ENCODE assay signal across 16 cellular contexts in genomic region chr22:21030621-21031544, GRCh38. TPM values are rescaled to one million over a fixed set of nuclear protein-coding genes. Genes with fewer than 3 reads are reported as not detected.
"Had no signal": no experiment of that assay in that cellular context is flagged by ENCODE, and none has a peak within 500 bp of the region (broad histone marks: within the 10 kb centered on the region; RNA-seq: fewer than 3 reads in every experiment).

No MANE protein-coding gene starts in this region.

- H3K4me1 ChIP-seq: colonic mucosa had no signal

- H3K9me3 Mint-ChIP-seq: T-helper 1 cell treated with Interleukin-12 subunit alpha and Interleukin-12 subunit beta and Interleukin-4 antibody, amounts not matched to agents 30 μg/mL and 1 μg/mL, for 36 hours had no signal

- ATAC-seq: activated CD4-positive, CD25-positive, alpha-beta regulatory T cell treated with anti-CD3 and anti-CD28 coated beads, Interleukin-2, amount 50 U/mL, for 24 hours had no signal

- DNase-seq: activated naive CD4-positive, alpha-beta T cell treated with anti-CD3 and anti-CD28 coated beads, Interleukin-2, amount 50 U/mL, for 16 hours; activated T-cell treated with anti-CD3 and anti-CD28 coated beads, Interleukin-2, amount 50 U/mL, for 1 hour; anterior cingulate cortex; colonic mucosa; effector CD8-positive, alpha-beta T cell; stimulated activated CD4-positive, alpha-beta T cell treated with anti-CD3 and anti-CD28 coated beads, Interleukin-4, amount 100 ng/mL, for 4 hours; stomach had no signal

- H3K36me3 ChIP-seq: breast epithelium, colonic mucosa, stomach, vagina had no signal

- H3K27ac ChIP-seq: breast epithelium, colonic mucosa, stomach, vagina had no signal

- H3K27me3 ChIP-seq: breast epithelium, vagina had no signal

- H3K27ac Mint-ChIP-seq: T-helper 1 cell treated with Interleukin-12 subunit alpha and Interleukin-12 subunit beta and Interleukin-4 antibody, amounts not matched to agents 30 μg/mL and 1 μg/mL, for 36 hours had no signal

- H3K4me3 Mint-ChIP-seq: T-helper 1 cell treated with Interleukin-12 subunit alpha and Interleukin-12 subunit beta and Interleukin-4 antibody, amounts not matched to agents 30 μg/mL and 1 μg/mL, for 36 hours had no signal

RNA-seq across cellular contexts. Expression of gene SLC7A4, which starts 1.5 kb away (rescaled TPM):
- total RNA-seq: glomerular endothelial cell had no signal

RNA-seq across cellular contexts. Expression of gene LRRC74B, which starts 14.9 kb away (rescaled TPM):
- total RNA-seq: breast epithelium, colonic mucosa, epithelial cell of proximal tubule, glomerular endothelial cell, lower leg skin, omental fat pad, skeletal muscle tissue, stomach, vagina had no signal
- polyA plus RNA-seq: stomach had no signal

RNA-seq across cellular contexts. Expression of gene P2RX6, which starts 15.9 kb away (rescaled TPM):
- total RNA-seq: epithelial cell of proximal tubule had no signal
